12 cellular contexts compared by ENCODE assay signal in the genomic region with DNA sequence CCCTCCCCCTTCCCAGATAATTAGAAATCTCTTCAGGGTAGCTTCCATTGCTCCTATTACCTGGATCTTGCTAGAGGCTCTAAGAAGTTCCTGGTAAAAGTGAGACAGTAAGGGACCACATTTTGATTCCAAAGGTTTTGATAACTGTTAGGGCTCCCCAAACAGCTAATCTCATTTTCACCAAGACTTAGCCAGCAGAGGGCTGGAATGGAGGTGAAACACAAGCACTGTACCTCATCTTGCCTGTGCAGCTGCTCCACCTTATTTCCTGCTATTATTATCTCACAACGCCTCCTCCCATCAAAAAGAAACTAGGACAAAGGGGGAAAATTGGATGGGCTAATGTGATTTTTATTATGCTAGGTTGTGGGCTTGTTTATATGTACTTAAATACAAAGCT. TPM values are rescaled to one million over a fixed set of nuclear protein-coding genes. Genes with fewer than 3 reads are reported as not detected.
DNase-seq lines count a peak whose midpoint lies in the region; ATAC-seq and TF ChIP-seq lines count a peak whose summit lies in the region.
"Had no signal": no experiment of that assay in that cellular context is flagged by ENCODE, and none has a peak within 500 bp of the region (broad histone marks: within the 10 kb centered on the region; RNA-seq: fewer than 3 reads in every experiment).

No MANE protein-coding gene starts in this region.

- TF ChIP-seq CTCF in CD4-positive, alpha-beta T cell (IDR thresholded peaks at IDR 0.05) = peak; percentile 16
- TF ChIP-seq CTCF in HFFc6 (IDR thresholded peaks at IDR 0.05) = peak; percentile 24; the same call in 1 of the 2 replicates
- TF ChIP-seq CTCF in mucosa of descending colon (IDR thresholded peaks at IDR 0.05) = no peak

- no peaks in the 10 kb centered on the region for H3K9me3 ChIP-seq in CD4-positive, alpha-beta T cell (ENCODE audit: control insufficient read depth, low read length)
- no peaks in the 10 kb centered on the region for H3K9me3 ChIP-seq in mucosa of descending colon
- H3K9me3 ChIP-seq: thyroid gland had no signal

- H3K4me1 Mint-ChIP-seq in CD4-positive, alpha-beta T cell (ENCODE audit: low read depth) = peaks cover 95% of the 10 kb centered on the region
- peaks cover 89% of the 10 kb centered on the region for H3K4me1 Mint-ChIP-seq in HFFc6 (ENCODE audit: low read depth)
- H3K4me1 Mint-ChIP-seq in activated naive CD8-positive, alpha-beta T cell treated with anti-CD3 and anti-CD28 coated beads for 36 hours = peaks cover 64% of the 10 kb centered on the region

- H3K36me3 Mint-ChIP-seq in CD4-positive, alpha-beta T cell (ENCODE audit: low read depth) = peaks cover 18% of the 10 kb centered on the region
- peaks cover 8% of the 10 kb centered on the region for H3K36me3 Mint-ChIP-seq in HFFc6 (ENCODE audit: low read depth)
- H3K36me3 Mint-ChIP-seq in activated naive CD8-positive, alpha-beta T cell treated with anti-CD3 and anti-CD28 coated beads for 36 hours = peaks cover 35% of the 10 kb centered on the region

- DNase-seq in CD4-positive, alpha-beta T cell = peak in 1 of 10 experiments; percentile 8
- DNase-seq in HFFc6 = no peak
- DNase-seq in activated naive CD8-positive, alpha-beta T cell treated with anti-CD3 and anti-CD28 coated beads for 36 hours = no peak
- DNase-seq in mucosa of descending colon = no peak
- DNase-seq in middle frontal gyrus (ENCODE audit: extremely low spot score, low spot score) = no peak
- DNase-seq in cerebellar nuclear complex (lab: John Stamatoyannopoulos, UW) = no peak
- DNase-seq in T-helper 9 cell = no peak
- no peak for DNase-seq in inferior parietal cortex (ENCODE audit: extremely low spot score)
- DNase-seq: activated CD4-positive, alpha-beta memory T cell treated with anti-CD3 and anti-CD28 coated beads, Interleukin-2, amount 10 ng/mL, durations not matched to agents 7 days and 5 days; NCI-H345; thyroid gland had no signal

- no peak overlapping the region for H3K4me3 ChIP-seq in mucosa of descending colon
- H3K4me3 ChIP-seq: thyroid gland had no signal

- no peak overlapping the region for H3K27ac ChIP-seq in CD4-positive, alpha-beta T cell (ENCODE audit: low read depth, low read length)
- H3K27ac ChIP-seq: thyroid gland had no signal

- CTCF ChIA-PET in CD4-positive, alpha-beta T cell (lab: Charles Lee) = interaction anchor here (0.7 to 2.1 kb wide), 10 partner anchors 9 to 52 kb away, joined by 3 to 10 read pairs (median 4); no protein-coding TSS in a partner anchor

- peak overlapping the region; percentile 70 for H3K4me3 Mint-ChIP-seq in CD4-positive, alpha-beta T cell
- peak overlapping the region; percentile 9; the same call in 1 of the 2 replicates for H3K4me3 Mint-ChIP-seq in HFFc6
- H3K4me3 Mint-ChIP-seq in activated naive CD8-positive, alpha-beta T cell treated with anti-CD3 and anti-CD28 coated beads for 36 hours = peak overlapping the region; percentile 15
- H3K4me3 Mint-ChIP-seq: activated CD4-positive, alpha-beta memory T cell treated with anti-CD3 and anti-CD28 coated beads, Interleukin-2, amount 10 ng/mL, durations not matched to agents 7 days and 5 days had no signal

- no peaks in the 10 kb centered on the region for H3K9me3 Mint-ChIP-seq in CD4-positive, alpha-beta T cell
- no peaks in the 10 kb centered on the region for H3K9me3 Mint-ChIP-seq in HFFc6
- H3K9me3 Mint-ChIP-seq in activated naive CD8-positive, alpha-beta T cell treated with anti-CD3 and anti-CD28 coated beads for 36 hours = no peaks in the 10 kb centered on the region
- H3K9me3 Mint-ChIP-seq: activated CD4-positive, alpha-beta memory T cell treated with anti-CD3 and anti-CD28 coated beads, Interleukin-2, amount 10 ng/mL, durations not matched to agents 7 days and 5 days had no signal

- H3K27ac Mint-ChIP-seq in CD4-positive, alpha-beta T cell = peak overlapping the region; percentile 74
- H3K27ac Mint-ChIP-seq in HFFc6 = peak overlapping the region; percentile 8; the same call in 1 of the 2 replicates
- H3K27ac Mint-ChIP-seq in activated naive CD8-positive, alpha-beta T cell treated with anti-CD3 and anti-CD28 coated beads for 36 hours = peak overlapping the region; percentile 10
- H3K27ac Mint-ChIP-seq: activated CD4-positive, alpha-beta memory T cell treated with anti-CD3 and anti-CD28 coated beads, Interleukin-2, amount 10 ng/mL, durations not matched to agents 7 days and 5 days had no signal

- no peaks in the 10 kb centered on the region for H3K27me3 Mint-ChIP-seq in CD4-positive, alpha-beta T cell
- H3K27me3 Mint-ChIP-seq in HFFc6 (ENCODE audit: insufficient read depth) = no peaks in the 10 kb centered on the region
- H3K27me3 Mint-ChIP-seq in activated naive CD8-positive, alpha-beta T cell treated with anti-CD3 and anti-CD28 coated beads for 36 hours = no peaks in the 10 kb centered on the region
- H3K27me3 Mint-ChIP-seq: activated CD4-positive, alpha-beta memory T cell treated with anti-CD3 and anti-CD28 coated beads, Interleukin-2, amount 10 ng/mL, durations not matched to agents 7 days and 5 days had no signal

- H3K4me1 ChIP-seq in mucosa of descending colon (ENCODE audit: low read depth) = peaks cover 55% of the 10 kb centered on the region

- no peaks in the 10 kb centered on the region for H3K27me3 ChIP-seq in CD4-positive, alpha-beta T cell (ENCODE audit: control insufficient read depth, insufficient read depth, low read length)
- H3K27me3 ChIP-seq: thyroid gland had no signal

- POLR2A ChIA-PET in CD4-positive, alpha-beta T cell (lab: Charles Lee) = interaction anchor here (1.4 to 2.0 kb wide), 2 partner anchors 9 to 42 kb away, joined by 10 to 19 read pairs; a partner anchor contains a TSS

- peak; percentile 87 for ATAC-seq in CD4-positive, alpha-beta T cell (ENCODE audit: poor library complexity)
- peak; percentile 22 for ATAC-seq in mucosa of descending colon
- ATAC-seq: sciatic nerve had no signal

- intact Hi-C loops in CD4-positive, alpha-beta T cell (cut with DNase I, micrococcal nuclease) = loop anchor here in 1 of 2 experiments (2.0 kb wide), 1 partner anchor 18 kb away; no protein-coding TSS in a partner anchor
- intact Hi-C loops in mucosa of descending colon (cut with DNase I, micrococcal nuclease) = no loop called here

- no peaks in the 10 kb centered on the region for H3K36me3 ChIP-seq in mucosa of descending colon (ENCODE audit: low read depth)
- H3K36me3 ChIP-seq: thyroid gland had no signal

RNA-seq across cellular contexts. Expression of a gene that starts 7.3 kb away (rescaled TPM):
- 10 to 100 TPM; 58.5 to 67.6 TPM for total RNA-seq in CD4-positive, alpha-beta T cell
- 10 to 100 TPM; 62.0 to 74.6 (median 67.4) TPM for total RNA-seq in HFFc6 (2021; fragmentation: NEBNext Ultra II Directional; extraction: Animal tissue kit (Norgen Biotek cat#: 25700))
- 100 to 1,000 TPM; 104 to 112 TPM for total RNA-seq in activated naive CD8-positive, alpha-beta T cell treated with anti-CD3 and anti-CD28 coated beads for 36 hours
- 100 to 1,000 TPM in 2 of 3 donors, 10 to 100 TPM in 1; 94.8 to 132 (median 101) TPM for total RNA-seq in mucosa of descending colon

RNA-seq across cellular contexts. Expression of a gene that starts 41.8 kb away (rescaled TPM):
- total RNA-seq in CD4-positive, alpha-beta T cell = 10 to 100 TPM; 74.2 to 78.0 TPM
- 10 to 100 TPM; 46.3 to 59.2 (median 51.9) TPM for total RNA-seq in HFFc6 (2021; fragmentation: NEBNext Ultra II Directional; extraction: Animal tissue kit (Norgen Biotek cat#: 25700))
- 10 to 100 TPM; 62.5 to 63.8 TPM for total RNA-seq in activated naive CD8-positive, alpha-beta T cell treated with anti-CD3 and anti-CD28 coated beads for 36 hours
- total RNA-seq in mucosa of descending colon = 10 to 100 TPM; 30.0 to 34.0 (median 31.2) TPM

Comparison
In these comparisons a context has a peak if more than half of its experiments do, and no peak if none do; other contexts are left out.
1. H3K27ac Mint-ChIP-seq: peak in every context shown above with its lines; median percentile 74 in CD4-positive, alpha-beta T cell; 10 in activated naive CD8-positive, alpha-beta T cell treated with anti-CD3 and anti-CD28 coated beads for 36 hours; 8 in HFFc6.
2. H3K4me3 Mint-ChIP-seq: peak in every context shown above with its lines; median percentile 70 in CD4-positive, alpha-beta T cell; 15 in activated naive CD8-positive, alpha-beta T cell treated with anti-CD3 and anti-CD28 coated beads for 36 hours; 9 in HFFc6.